Comparison of ENCODE assay signal across 2 cellular contexts in the genomic region with DNA sequence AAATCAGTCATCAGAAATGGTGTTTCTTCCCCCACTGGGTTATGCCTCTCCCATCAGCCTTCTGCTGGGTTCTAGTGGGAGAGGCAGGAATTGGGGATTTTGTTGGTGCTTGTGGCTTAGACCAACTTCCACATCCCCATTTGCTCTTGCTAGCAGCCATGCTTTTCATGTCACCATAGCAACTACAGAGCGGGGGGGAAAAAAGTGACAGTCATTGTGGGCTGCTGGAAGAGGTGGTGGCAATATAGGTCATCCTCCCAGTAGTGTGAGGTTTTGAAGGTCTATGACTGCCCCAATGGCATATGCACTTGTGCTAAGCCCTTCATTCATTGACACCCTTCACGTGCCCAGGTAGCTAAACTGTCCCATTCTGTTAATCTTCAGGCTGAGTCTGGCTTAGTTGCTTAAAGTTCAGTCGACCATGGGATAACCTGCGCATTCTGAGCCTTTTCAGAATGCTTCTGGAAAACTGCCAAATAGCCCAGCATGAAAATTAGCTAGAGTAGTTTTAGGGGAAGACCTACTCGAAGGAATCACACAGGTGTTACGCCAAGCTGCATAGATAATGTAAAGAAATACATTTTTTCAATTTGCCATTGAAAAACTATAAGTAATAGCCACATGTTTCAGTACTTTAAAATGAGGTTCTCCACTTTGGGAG.
TF ChIP-seq lines count a peak whose summit lies in the region.

No MANE protein-coding gene starts in this region.

TF ChIP-seq in IMR-90, 13 proteins besides CTCF, POLR2A, EP300 and RAD21 (continued from another document):
- TF ChIP-seq, protein P1, sequence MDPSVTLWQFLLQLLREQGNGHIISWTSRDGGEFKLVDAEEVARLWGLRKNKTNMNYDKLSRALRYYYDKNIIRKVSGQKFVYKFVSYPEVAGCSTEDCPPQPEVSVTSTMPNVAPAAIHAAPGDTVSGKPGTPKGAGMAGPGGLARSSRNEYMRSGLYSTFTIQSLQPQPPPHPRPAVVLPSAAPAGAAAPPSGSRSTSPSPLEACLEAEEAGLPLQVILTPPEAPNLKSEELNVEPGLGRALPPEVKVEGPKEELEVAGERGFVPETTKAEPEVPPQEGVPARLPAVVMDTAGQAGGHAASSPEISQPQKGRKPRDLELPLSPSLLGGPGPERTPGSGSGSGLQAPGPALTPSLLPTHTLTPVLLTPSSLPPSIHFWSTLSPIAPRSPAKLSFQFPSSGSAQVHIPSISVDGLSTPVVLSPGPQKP (IDR thresholded peaks at IDR 0.05; ENCODE audit: borderline replicate concordance, low read depth, low read length) = no peak

TF ChIP-seq in WTC11, 78 proteins besides CTCF, POLR2A, EP300 and RAD21 (continued from another document):
- TF ChIP-seq IRF1 (CRISPR knock-in tag; IDR thresholded peaks at IDR 0.05) (no peak), RELA (CRISPR knock-in tag; IDR thresholded peaks at IDR 0.05; ENCODE audit: borderline replicate concordance) (no peak), TEAD1 (CRISPR knock-in tag; IDR thresholded peaks at IDR 0.05) (no peak)
- TF ChIP-seq, protein P2, sequence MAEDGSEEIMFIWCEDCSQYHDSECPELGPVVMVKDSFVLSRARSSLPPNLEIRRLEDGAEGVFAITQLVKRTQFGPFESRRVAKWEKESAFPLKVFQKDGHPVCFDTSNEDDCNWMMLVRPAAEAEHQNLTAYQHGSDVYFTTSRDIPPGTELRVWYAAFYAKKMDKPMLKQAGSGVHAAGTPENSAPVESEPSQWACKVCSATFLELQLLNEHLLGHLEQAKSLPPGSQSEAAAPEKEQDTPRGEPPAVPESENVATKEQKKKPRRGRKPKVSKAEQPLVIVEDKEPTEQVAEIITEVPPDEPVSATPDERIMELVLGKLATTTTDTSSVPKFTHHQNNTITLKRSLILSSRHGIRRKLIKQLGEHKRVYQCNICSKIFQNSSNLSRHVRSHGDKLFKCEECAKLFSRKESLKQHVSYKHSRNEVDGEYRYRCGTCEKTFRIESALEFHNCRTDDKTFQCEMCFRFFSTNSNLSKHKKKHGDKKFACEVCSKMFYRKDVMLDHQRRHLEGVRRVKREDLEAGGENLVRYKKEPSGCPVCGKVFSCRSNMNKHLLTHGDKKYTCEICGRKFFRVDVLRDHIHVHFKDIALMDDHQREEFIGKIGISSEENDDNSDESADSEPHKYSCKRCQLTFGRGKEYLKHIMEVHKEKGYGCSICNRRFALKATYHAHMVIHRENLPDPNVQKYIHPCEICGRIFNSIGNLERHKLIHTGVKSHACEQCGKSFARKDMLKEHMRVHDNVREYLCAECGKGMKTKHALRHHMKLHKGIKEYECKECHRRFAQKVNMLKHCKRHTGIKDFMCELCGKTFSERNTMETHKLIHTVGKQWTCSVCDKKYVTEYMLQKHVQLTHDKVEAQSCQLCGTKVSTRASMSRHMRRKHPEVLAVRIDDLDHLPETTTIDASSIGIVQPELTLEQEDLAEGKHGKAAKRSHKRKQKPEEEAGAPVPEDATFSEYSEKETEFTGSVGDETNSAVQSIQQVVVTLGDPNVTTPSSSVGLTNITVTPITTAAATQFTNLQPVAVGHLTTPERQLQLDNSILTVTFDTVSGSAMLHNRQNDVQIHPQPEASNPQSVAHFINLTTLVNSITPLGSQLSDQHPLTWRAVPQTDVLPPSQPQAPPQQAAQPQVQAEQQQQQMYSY (CRISPR knock-in tag; IDR thresholded peaks at IDR 0.05) = 0 out of 2 replicates have a peak, but pooled peaks have one; percentile 11
- TF ChIP-seq, protein P3, sequence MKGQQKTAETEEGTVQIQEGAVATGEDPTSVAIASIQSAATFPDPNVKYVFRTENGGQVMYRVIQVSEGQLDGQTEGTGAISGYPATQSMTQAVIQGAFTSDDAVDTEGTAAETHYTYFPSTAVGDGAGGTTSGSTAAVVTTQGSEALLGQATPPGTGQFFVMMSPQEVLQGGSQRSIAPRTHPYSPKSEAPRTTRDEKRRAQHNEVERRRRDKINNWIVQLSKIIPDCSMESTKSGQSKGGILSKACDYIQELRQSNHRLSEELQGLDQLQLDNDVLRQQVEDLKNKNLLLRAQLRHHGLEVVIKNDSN (CRISPR knock-in tag; IDR thresholded peaks at IDR 0.05) = no peak
TF ChIP-seq in WTC11: peak in this region for 1.
